In the genomic region with DNA sequence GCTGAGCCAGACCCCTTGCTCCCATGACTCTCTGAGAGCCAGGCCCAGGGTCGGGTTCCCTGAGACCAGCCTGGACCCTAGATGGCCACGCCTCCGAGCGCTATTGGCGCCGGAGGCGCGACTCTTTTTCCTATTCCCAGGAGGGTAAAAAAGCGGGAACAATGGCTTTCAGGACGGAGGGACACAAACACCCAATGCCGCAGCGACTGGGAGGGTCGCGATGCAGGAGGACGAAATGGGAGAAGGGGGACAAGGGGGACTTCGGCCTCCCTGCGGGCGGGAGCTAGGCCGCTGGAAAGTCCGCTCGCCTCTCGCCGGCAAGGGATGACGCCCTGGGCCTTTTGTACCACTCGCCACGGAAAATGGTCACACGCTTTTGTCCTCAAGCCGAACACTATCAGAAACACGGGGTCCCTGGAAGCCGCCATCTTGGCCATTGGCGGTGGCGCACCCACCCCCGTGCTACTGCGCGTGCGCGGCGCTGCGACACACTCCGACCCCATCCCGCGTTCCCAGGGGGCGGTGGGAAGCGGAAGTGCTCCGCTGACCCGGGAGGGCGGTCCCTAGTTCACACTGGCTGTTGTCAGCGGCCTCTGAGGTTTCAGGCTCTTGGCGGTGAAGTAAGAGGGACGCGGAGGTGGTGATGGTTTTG, we compare ENCODE assay signal across 8 cellular contexts.
DNase-seq lines count a peak whose midpoint lies in the region; ATAC-seq, FAIRE-seq and TF ChIP-seq lines count a peak whose summit lies in the region.

No MANE protein-coding gene starts in this region.

- in situ Hi-C loops in T47D (cut with HindIII; ENCODE audit: low pct_unique_long_range_greater_than_20kb, low sequenced_read_pairs): no loop called here

- POLR2A ChIA-PET in A549 (lab: Yijun Ruan, JAX): no interaction called here

- TF ChIP-seq CTCF in A549 (IDR thresholded peaks at IDR 0.05) (no peak), VCaP (conservative IDR thresholded peaks at IDR 0.05) (no peak)

- H3K4me1 ChIP-seq in A549: peaks cover 11% of the 10 kb centered on the region; the same call in 2 of the 3 replicates
- no peaks in the 10 kb centered on the region for H3K4me1 ChIP-seq in small intestine (ENCODE audit: control insufficient read depth in 2 of 2, insufficient read depth in 1 of 2, low read depth in 1 of 2, low read length in 1 of 2)

- no peaks in the 10 kb centered on the region for H3K36me3 ChIP-seq in small intestine (ENCODE audit: control insufficient read depth in 2 of 2, insufficient read depth in 2 of 2, low read length in 2 of 2)

- H3K9me3 ChIP-seq in A549: no peaks in the 10 kb centered on the region
- no peaks in the 10 kb centered on the region for H3K9me3 ChIP-seq in small intestine (ENCODE audit: control insufficient read depth, low read depth)

- H3K4me2 ChIP-seq in A549: peak overlapping the region; percentile 76

- H3K4me3 ChIP-seq in A549 (peak overlapping the region; percentile 98), small intestine (ENCODE audit: low read depth in 1 of 2, low read length in 2 of 2) (peak overlapping the region; percentile 51 to 66)

- H3K27me3 ChIP-seq in small intestine (ENCODE audit: control insufficient read depth in 2 of 2, insufficient read depth in 2 of 2, low read length in 2 of 2): no peaks in the 10 kb centered on the region

- ATAC-seq in A549 (peak; percentile 92 to 99), GM18520 (IDR thresholded peaks at IDR 0.05; ENCODE audit: unreplicated experiment) (peak; percentile 83), HG03045 (IDR thresholded peaks at IDR 0.05; ENCODE audit: unreplicated experiment) (peak; percentile 96)

- WGBS in A549 (ENCODE audit: missing lambda C conversion rate): 4% methylated on average over 5 of the region's 51 CpGs
- 1 to 41% (median 11%) methylated on average over 41 to 50 of the region's 51 CpGs for WGBS in small intestine, 3 donors

- DNase-seq in A549 (ENCODE audit: low read depth in 1 of 2, low spot score in 1 of 2) (peak; percentile 88 to 89), NCI-H2171 (lab: John Stamatoyannopoulos, UW) (peak; percentile 72), T47D (ENCODE audit: low read depth in 1 of 2, low spot score in 1 of 2) (peak; percentile 73 to 87), iPS-NIHi11 (ENCODE audit: low spot score) (peak; percentile 91), small intestine (peak; percentile 73)

- no peak for TF ChIP-seq EP300 in A549 (IDR thresholded peaks at IDR 0.05)

- CTCF ChIA-PET in A549 (lab: Yijun Ruan, JAX): no interaction called here

- no peak for TF ChIP-seq RAD21 in A549 (conservative IDR thresholded peaks at IDR 0.05 in 1 of 2, IDR thresholded peaks at IDR 0.05 in 1 of 2)

- H3K27ac ChIP-seq in A549 (peak overlapping the region; percentile 99), VCaP (peak overlapping the region; percentile 69), small intestine (ENCODE audit: low read depth in 1 of 2, low read length in 1 of 2) (peak overlapping the region; percentile 34 to 89)

- peak; percentile 62 for TF ChIP-seq POLR2A in A549 (IDR thresholded peaks at IDR 0.05; ENCODE audit: low read length)

- FAIRE-seq in A549 (lab: Jason Lieb, UNC) (no peak), small intestine (lab: Jason Lieb, UNC) (no peak)

TF ChIP-seq in A549, 52 proteins besides CTCF, POLR2A, EP300 and RAD21:
- no peak for TF ChIP-seq EHF (CRISPR knock-in tag; IDR thresholded peaks at IDR 0.05)
- no peak for TF ChIP-seq ZC3H11A (IDR thresholded peaks at IDR 0.05)
- TF ChIP-seq, protein P1, sequence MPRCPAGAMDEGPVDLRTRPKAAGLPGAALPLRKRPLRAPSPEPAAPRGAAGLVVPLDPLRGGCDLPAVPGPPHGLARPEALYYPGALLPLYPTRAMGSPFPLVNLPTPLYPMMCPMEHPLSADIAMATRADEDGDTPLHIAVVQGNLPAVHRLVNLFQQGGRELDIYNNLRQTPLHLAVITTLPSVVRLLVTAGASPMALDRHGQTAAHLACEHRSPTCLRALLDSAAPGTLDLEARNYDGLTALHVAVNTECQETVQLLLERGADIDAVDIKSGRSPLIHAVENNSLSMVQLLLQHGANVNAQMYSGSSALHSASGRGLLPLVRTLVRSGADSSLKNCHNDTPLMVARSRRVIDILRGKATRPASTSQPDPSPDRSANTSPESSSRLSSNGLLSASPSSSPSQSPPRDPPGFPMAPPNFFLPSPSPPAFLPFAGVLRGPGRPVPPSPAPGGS (IDR thresholded peaks at IDR 0.05): 0 out of 3 replicates have a peak, but pooled peaks have one; percentile 40
- TF ChIP-seq RARB (CRISPR knock-in tag; IDR thresholded peaks at IDR 0.05): no peak
- TF ChIP-seq RCOR1 (IDR thresholded peaks at IDR 0.05; ENCODE audit: low read depth, low read length): no peak
- TF ChIP-seq, protein P2, sequence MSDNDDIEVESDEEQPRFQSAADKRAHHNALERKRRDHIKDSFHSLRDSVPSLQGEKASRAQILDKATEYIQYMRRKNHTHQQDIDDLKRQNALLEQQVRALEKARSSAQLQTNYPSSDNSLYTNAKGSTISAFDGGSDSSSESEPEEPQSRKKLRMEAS (IDR thresholded peaks at IDR 0.05): no peak
- TF ChIP-seq HEYL (CRISPR knock-in tag; IDR thresholded peaks at IDR 0.05): no peak
- peak; percentile 42; the same call in 1 of the 2 replicates for TF ChIP-seq PHF8 (IDR thresholded peaks at IDR 0.05; ENCODE audit: borderline replicate concordance, low read depth)
- TF ChIP-seq HOXB5 (CRISPR knock-in tag; IDR thresholded peaks at IDR 0.05): no peak
- TF ChIP-seq CEBPB (IDR thresholded peaks at IDR 0.05): no peak
- no peak for TF ChIP-seq NFE2L2 (conservative IDR thresholded peaks at IDR 0.05; ENCODE audit: low read length)
- no peak for TF ChIP-seq HOXB13 (CRISPR knock-in tag; IDR thresholded peaks at IDR 0.05; ENCODE audit: low read depth)
- peak; percentile 44 to 57; a peak in 3 of 5 replicates for TF ChIP-seq JUN (IDR thresholded peaks at IDR 0.05)
TF ChIP-seq in A549: peak in this region for 3.

Comparison
In these comparisons a context has a peak if more than half of its experiments do, and no peak if none do; other contexts are left out.
1. Peak in every context shown above with its lines: DNase-seq, ATAC-seq, H3K4me3 ChIP-seq and H3K27ac ChIP-seq.